ENCODE assay signal across 1 cellular context in the genomic region with DNA sequence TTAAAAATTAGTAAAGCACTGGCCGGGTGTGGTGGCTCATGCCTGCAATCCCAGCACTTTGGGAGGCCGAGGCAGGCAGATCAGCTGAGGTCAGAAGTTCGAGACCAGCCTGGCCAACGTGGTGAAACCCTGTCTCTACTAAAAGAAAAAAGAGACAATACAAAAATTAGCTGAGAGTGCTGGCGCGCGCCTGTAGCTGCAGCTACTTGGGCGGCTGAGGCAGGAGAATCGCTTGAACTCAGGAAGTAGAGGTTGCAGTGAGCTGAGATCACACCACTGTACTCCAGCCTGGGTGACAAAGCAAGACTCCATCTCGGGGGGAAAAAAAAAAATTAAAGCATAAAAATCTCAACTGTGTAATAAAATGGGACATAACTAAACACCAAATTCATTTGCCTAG.
TF ChIP-seq lines count a peak whose summit lies in the region.

No MANE protein-coding gene starts in this region.

TF ChIP-seq in K562, 482 proteins besides CTCF, POLR2A, EP300 and RAD21:
- TF ChIP-seq C11orf30 (IDR thresholded peaks at IDR 0.05; ENCODE audit: low read depth) (0 out of 2 replicates have a peak, but pooled peaks have one; percentile 10), LARP7 (IDR thresholded peaks at IDR 0.05) (0 out of 2 replicates have a peak, but pooled peaks have one; percentile 47), ETV1 (tag; conservative IDR thresholded peaks at IDR 0.05; ENCODE audit: low read depth) (peak; percentile 36; the same call in 1 of the 2 replicates)
